ENCODE assay signal across 22 cellular contexts in the genomic region with DNA sequence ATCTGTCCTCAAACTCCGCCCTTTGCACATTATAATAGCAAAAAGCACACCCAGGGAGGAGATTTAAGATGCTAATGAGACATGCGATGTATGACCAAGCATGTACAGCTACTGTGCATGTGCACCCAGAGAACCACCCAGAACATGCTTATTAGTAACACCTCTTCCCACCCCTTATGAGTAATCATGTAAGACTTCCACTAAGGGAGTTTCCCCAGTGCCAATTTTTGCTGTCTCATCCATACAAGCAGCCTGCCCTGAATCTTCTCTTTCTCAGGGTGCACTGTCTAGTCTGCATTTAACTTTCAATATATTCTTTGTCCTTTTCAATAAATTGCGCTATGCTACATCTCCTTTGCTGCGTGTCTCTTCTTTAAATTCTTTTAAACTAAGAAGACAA.
DNase-seq lines count a peak whose midpoint lies in the region; ATAC-seq, FAIRE-seq and TF ChIP-seq lines count a peak whose summit lies in the region.
"Had no signal": no experiment of that assay in that cellular context is flagged by ENCODE, and none has a peak within 500 bp of the region (broad histone marks: within the 10 kb centered on the region; RNA-seq: fewer than 3 reads in every experiment).

No MANE protein-coding gene starts in this region.

- no peak overlapping the region for H3K4me3 ChIP-seq in mammary epithelial cell (replicated peaks in 1 of 3; ENCODE audit: insufficient read depth in 1 of 3, low read depth in 2 of 3, low read length in 3 of 3)
- no peak overlapping the region for H3K4me3 ChIP-seq in adipocyte (ENCODE audit: low read length)
- no peak overlapping the region for H3K4me3 ChIP-seq in MM.1S (ENCODE audit: low read length)
- H3K4me3 ChIP-seq: thoracic aorta had no signal

- DNase-seq in MCF 10A (ENCODE audit: unreplicated experiment) (peak; percentile 65), mammary epithelial cell (no peak), adipocyte (ENCODE audit: low read depth) (peak; percentile 77), fibroblast of the conjunctiva (ENCODE audit: low read depth) (peak; percentile 44), urothelium cell line (ENCODE audit: low spot score) (peak; percentile 15), MM.1S (no peak)
- DNase-seq in stimulated activated CD4-positive, alpha-beta T cell treated with anti-CD3 and anti-CD28 coated beads, Interleukin-4, amount 100 ng/mL, for 4 hours: no peak
- DNase-seq: activated CD4-positive, alpha-beta T cell treated with anti-CD3 and anti-CD28 coated beads, Interleukin-2, amount 50 U/mL, for 4 hours; activated naive CD8-positive, alpha-beta T cell treated with anti-CD3 and anti-CD28 coated beads, Interleukin-2, amount 50 U/mL, for 24 hours; activated T-cell treated with anti-CD3 and anti-CD28 coated beads, Interleukin-2, amount 50 U/mL, for 4 hours; CD8-positive, alpha-beta T cell; GF-D8; hypothalamus; left ventricle myocardium superior; naive thymus-derived CD4-positive, alpha-beta T cell; NCI-H2107; NCI-H774; stimulated activated CD4-positive, alpha-beta T cell treated with anti-CD3 and anti-CD28 coated beads, Interleukin-1b, Interleukin-23, amount 100 ng/mL, for 48 hours had no signal

- CTCF ChIA-PET in MCF 10A (lab: Yijun Ruan, JAX): no interaction called here
- CTCF ChIA-PET in mammary epithelial cell (lab: Charles Lee; ENCODE audit: low non-redundant PET): no interaction called here

- no peaks in the 10 kb centered on the region for H3F3A ChIP-seq in MM.1S (ENCODE audit: insufficient read depth, low read length)

- dilution Hi-C loops in mammary epithelial cell (cut with HindIII; ENCODE audit: low sequenced_read_pairs): no loop called here

- no peaks in the 10 kb centered on the region for H3K36me3 Mint-ChIP-seq in MCF 10A (ENCODE audit: insufficient read depth, unreplicated experiment)
- H3K36me3 Mint-ChIP-seq: CD8-positive, alpha-beta T cell; naive thymus-derived CD4-positive, alpha-beta T cell had no signal

- no peaks in the 10 kb centered on the region for H3K27me3 Mint-ChIP-seq in MCF 10A (ENCODE audit: insufficient read depth, unreplicated experiment)
- H3K27me3 Mint-ChIP-seq: activated naive CD8-positive, alpha-beta T cell treated with anti-CD3 and anti-CD28 coated beads, Interleukin-2, amount 50 U/mL, for 24 hours; naive thymus-derived CD4-positive, alpha-beta T cell had no signal

- no peak overlapping the region for H3K4me2 ChIP-seq in mammary epithelial cell (ENCODE audit: insufficient read depth, low read depth, low read length)
- H3K4me2 ChIP-seq in MM.1S (ENCODE audit: low read depth, low read length): no peak overlapping the region

- FAIRE-seq in urothelium cell line (lab: Jason Lieb, UNC): no peak
- FAIRE-seq: colon had no signal

- H3K9me2 ChIP-seq in MM.1S (replicated peaks; ENCODE audit: insufficient read depth, low read length): no peaks in the 10 kb centered on the region

- peak overlapping the region; percentile 70 for H3K27ac Mint-ChIP-seq in MCF 10A (ENCODE audit: low read depth, unreplicated experiment)
- H3K27ac Mint-ChIP-seq: activated naive CD8-positive, alpha-beta T cell treated with anti-CD3 and anti-CD28 coated beads, Interleukin-2, amount 50 U/mL, for 24 hours; CD8-positive, alpha-beta T cell; naive thymus-derived CD4-positive, alpha-beta T cell had no signal

- H3K4me1 Mint-ChIP-seq in MCF 10A (ENCODE audit: insufficient read depth, unreplicated experiment): no peaks in the 10 kb centered on the region
- H3K4me1 Mint-ChIP-seq: activated naive CD8-positive, alpha-beta T cell treated with anti-CD3 and anti-CD28 coated beads, Interleukin-2, amount 50 U/mL, for 24 hours; naive thymus-derived CD4-positive, alpha-beta T cell had no signal

- H3K27ac ChIP-seq in mammary epithelial cell (ENCODE audit: insufficient read depth, low read depth, low read length) (no peak overlapping the region), MM.1S (ENCODE audit: low read length) (no peak overlapping the region)
- H3K27ac ChIP-seq: thoracic aorta had no signal

- TF ChIP-seq CTCF in MCF 10A (IDR thresholded peaks at IDR 0.05; ENCODE audit: unreplicated experiment): no peak
- TF ChIP-seq CTCF in mammary epithelial cell (conservative IDR thresholded peaks at IDR 0.05 in 1 of 2, IDR thresholded peaks at IDR 0.05 in 1 of 2; ENCODE audit: extremely low read depth in 1 of 2, insufficient read depth in 1 of 2, low read depth in 1 of 2, low read length in 2 of 2): no peak
- TF ChIP-seq CTCF in MM.1S (IDR thresholded peaks at IDR 0.05; ENCODE audit: low read length): no peak

- no peaks in the 10 kb centered on the region for H3K79me2 ChIP-seq in mammary epithelial cell (ENCODE audit: insufficient read depth, low read length)
- no peaks in the 10 kb centered on the region for H3K79me2 ChIP-seq in MM.1S (ENCODE audit: low read length)

- H2AFZ ChIP-seq in mammary epithelial cell (ENCODE audit: low read depth, low read length) (no peak overlapping the region), MM.1S (ENCODE audit: low read length) (no peak overlapping the region)

- H3K36me3 ChIP-seq in mammary epithelial cell (ENCODE audit: insufficient read depth, low read length): peaks cover 2% of the 10 kb centered on the region
- no peaks in the 10 kb centered on the region for H3K36me3 ChIP-seq in adipocyte (ENCODE audit: control insufficient read depth, insufficient read depth, low read length, severe bottlenecking)
- H3K36me3 ChIP-seq in MM.1S (replicated peaks; ENCODE audit: insufficient read depth, low read length): no peaks in the 10 kb centered on the region
- H3K36me3 ChIP-seq: thoracic aorta had no signal

- BruUV-seq in MCF 10A (replicated peaks; lab: Mats Ljungman, UMichigan) (no TSS peak), mammary epithelial cell (replicated peaks; lab: Mats Ljungman, UMichigan) (no TSS peak)

- H3K9me3 ChIP-seq in mammary epithelial cell (replicated peaks; ENCODE audit: insufficient read depth, low read length) (peaks cover 3% of the 10 kb centered on the region), adipocyte (ENCODE audit: control insufficient read depth, low read length) (no peaks in the 10 kb centered on the region), MM.1S (replicated peaks; ENCODE audit: insufficient read depth, low read length) (no peaks in the 10 kb centered on the region)
- H3K9me3 ChIP-seq: thoracic aorta had no signal

- H4K20me1 ChIP-seq in mammary epithelial cell (ENCODE audit: insufficient read depth, low read length) (no peaks in the 10 kb centered on the region), MM.1S (ENCODE audit: insufficient read depth, low read length) (no peaks in the 10 kb centered on the region)

- H3K9me3 Mint-ChIP-seq in MCF 10A (ENCODE audit: unreplicated experiment): no peaks in the 10 kb centered on the region

- peak overlapping the region; percentile 6 for H3K4me3 Mint-ChIP-seq in MCF 10A (ENCODE audit: unreplicated experiment)
- H3K4me3 Mint-ChIP-seq: activated naive CD8-positive, alpha-beta T cell treated with anti-CD3 and anti-CD28 coated beads, Interleukin-2, amount 50 U/mL, for 24 hours; activated T-cell treated with anti-CD3 and anti-CD28 coated beads, Interleukin-2, amount 50 U/mL, for 4 hours; CD8-positive, alpha-beta T cell; naive thymus-derived CD4-positive, alpha-beta T cell had no signal

- WGBS in mammary epithelial cell (ENCODE audit: low coverage, missing lambda C conversion rate): 63% methylated on average over 4 of the region's 4 CpGs

- POLR2A ChIA-PET in MCF 10A (lab: Yijun Ruan, JAX): interaction anchor here (0.5 kb wide), 1 partner anchor 627 kb away, joined by 4 read pairs; no protein-coding TSS in a partner anchor

- H3K4me1 ChIP-seq in mammary epithelial cell (ENCODE audit: insufficient read depth, low read length) (no peaks in the 10 kb centered on the region), adipocyte (ENCODE audit: control insufficient read depth, insufficient read depth, low read length) (peaks cover 12% of the 10 kb centered on the region), MM.1S (ENCODE audit: low read length) (no peaks in the 10 kb centered on the region)

- ATAC-seq in GM21737 (IDR thresholded peaks at IDR 0.05; ENCODE audit: unreplicated experiment): no peak
- ATAC-seq: activated naive CD8-positive, alpha-beta T cell treated with anti-CD3 and anti-CD28 coated beads, Interleukin-2, amount 50 U/mL, for 24 hours; activated T-cell treated with anti-CD3 and anti-CD28 coated beads, Interleukin-2, amount 50 U/mL, for 4 hours; CD8-positive, alpha-beta T cell; left ventricle myocardium superior; naive thymus-derived CD4-positive, alpha-beta T cell; Right ventricle myocardium inferior had no signal

- H3K27me3 ChIP-seq in mammary epithelial cell (ENCODE audit: insufficient read depth, low read length) (no peaks in the 10 kb centered on the region), adipocyte (replicated peaks; ENCODE audit: control insufficient read depth, insufficient read depth, low read length) (no peaks in the 10 kb centered on the region), MM.1S (replicated peaks; ENCODE audit: insufficient read depth, low read length) (no peaks in the 10 kb centered on the region)

- in situ Hi-C loops in mammary epithelial cell (cut with MboI; ENCODE audit: low sequenced_read_pairs in 2 of 2): no loop called here

- H3K9ac ChIP-seq in mammary epithelial cell (ENCODE audit: insufficient read depth, low read length): no peak overlapping the region
- H3K9ac ChIP-seq in adipocyte (ENCODE audit: low read length): peak overlapping the region; percentile 67
- no peak overlapping the region for H3K9ac ChIP-seq in MM.1S (ENCODE audit: low read length)

- intact Hi-C loops in MCF 10A (cut with micrococcal nuclease): no loop called here
- intact Hi-C loops in mammary epithelial cell (cut with micrococcal nuclease): no loop called here

Comparison
In these comparisons a context has a peak if more than half of its experiments do, and no peak if none do; other contexts are left out.
1. DNase-seq: peak in MCF 10A (single experiment), adipocyte (single experiment), fibroblast of the conjunctiva (single experiment) and urothelium cell line (single experiment); none in mammary epithelial cell (single experiment), stimulated activated CD4-positive, alpha-beta T cell treated with anti-CD3 and anti-CD28 coated beads, Interleukin-4, amount 100 ng/mL, for 4 hours (0 of 2) and MM.1S (single experiment).